ENCODE assay signal across 21 cellular contexts in genomic region chr1:110387048-110387748, GRCh38. TPM values are rescaled to one million over a fixed set of nuclear protein-coding genes. Genes with fewer than 3 reads are reported as not detected.
"Had no signal": no experiment of that assay in that cellular context is flagged by ENCODE, and none has a peak within 500 bp of the region (broad histone marks: within the 10 kb centered on the region; RNA-seq: fewer than 3 reads in every experiment).

No MANE protein-coding gene starts in this region.

- H3K27me3 Mint-ChIP-seq: activated CD4-positive, alpha-beta memory T cell treated with anti-CD3 and anti-CD28 coated beads for 36 hours; activated naive CD8-positive, alpha-beta T cell treated with anti-CD3 and anti-CD28 coated beads for 36 hours; naive thymus-derived CD4-positive, alpha-beta T cell had no signal

- H3K4me1 ChIP-seq: upper lobe of right lung had no signal

- ATAC-seq: left lung; naive thymus-derived CD4-positive, alpha-beta T cell; upper lobe of right lung had no signal

- FAIRE-seq: kidney had no signal

- H3K36me3 ChIP-seq: neutrophil had no signal

- H3K27ac ChIP-seq: esophagus muscularis mucosa, hepatocyte, left lung, neutrophil, SK-N-MC, upper lobe of right lung had no signal

- H2AFZ ChIP-seq: hepatocyte had no signal

- H3K4me3 Mint-ChIP-seq: activated CD4-positive, alpha-beta memory T cell treated with anti-CD3 and anti-CD28 coated beads for 36 hours; activated naive CD8-positive, alpha-beta T cell treated with anti-CD3 and anti-CD28 coated beads for 36 hours; naive thymus-derived CD4-positive, alpha-beta T cell had no signal

- H3K4me3 ChIP-seq: esophagus muscularis mucosa, hepatocyte, left lung, SK-N-MC, upper lobe of right lung had no signal

- H3K9me3 ChIP-seq: esophagus muscularis mucosa, left lung, neutrophil, upper lobe of right lung had no signal

- H3K27me3 ChIP-seq: esophagus muscularis mucosa, hepatocyte, left lung, neutrophil, upper lobe of right lung had no signal

- H3K27ac Mint-ChIP-seq: activated CD4-positive, alpha-beta memory T cell treated with anti-CD3 and anti-CD28 coated beads for 36 hours; activated naive CD8-positive, alpha-beta T cell treated with anti-CD3 and anti-CD28 coated beads for 36 hours had no signal

- DNase-seq: activated CD4-positive, alpha-beta memory T cell treated with anti-CD3 and anti-CD28 coated beads for 36 hours; activated CD4-positive, alpha-beta T cell treated with anti-CD3 and anti-CD28 coated beads for 1 hour; activated CD8-positive, alpha-beta memory T cell treated with anti-CD3 and anti-CD28 coated beads, Interleukin-2, amount 50 U/mL, for 4 hours; activated gamma-delta T cell; activated naive CD8-positive, alpha-beta T cell treated with anti-CD3 and anti-CD28 coated beads for 36 hours; anterior cingulate cortex; cortex of kidney; effector CD4-positive, alpha-beta T cell; kidney; left lung; mammary epithelial cell; naive thymus-derived CD4-positive, alpha-beta T cell; stimulated activated CD4-positive, alpha-beta T cell treated with anti-CD3 and anti-CD28 coated beads, Interleukin-2, amount 100 ng/mL, for 48 hours; stimulated activated naive CD4-positive, alpha-beta T cell treated with Interleukin-2 at 50 U/mL for 16 hours; T-helper 9 cell; upper lobe of right lung had no signal

- H3K4me2 ChIP-seq: hepatocyte had no signal

- H3K79me2 ChIP-seq: hepatocyte had no signal

- H3K9me3 Mint-ChIP-seq: activated CD4-positive, alpha-beta memory T cell treated with anti-CD3 and anti-CD28 coated beads for 36 hours; activated naive CD8-positive, alpha-beta T cell treated with anti-CD3 and anti-CD28 coated beads for 36 hours; naive thymus-derived CD4-positive, alpha-beta T cell had no signal

RNA-seq across cellular contexts. Expression of gene SLC16A4, which starts 3.6 kb away (rescaled TPM):
- total RNA-seq: mononuclear cell had no signal
